Comparison of ENCODE assay signal across 1 cellular context in genomic region chr16:67917852-67918236, GRCh38.
TF ChIP-seq lines count a peak whose summit lies in the region.

No MANE protein-coding gene starts in this region.

TF ChIP-seq in GM23338, 12 proteins besides CTCF, POLR2A, EP300 and RAD21 (continued from another document):
- TF ChIP-seq, protein P1, sequence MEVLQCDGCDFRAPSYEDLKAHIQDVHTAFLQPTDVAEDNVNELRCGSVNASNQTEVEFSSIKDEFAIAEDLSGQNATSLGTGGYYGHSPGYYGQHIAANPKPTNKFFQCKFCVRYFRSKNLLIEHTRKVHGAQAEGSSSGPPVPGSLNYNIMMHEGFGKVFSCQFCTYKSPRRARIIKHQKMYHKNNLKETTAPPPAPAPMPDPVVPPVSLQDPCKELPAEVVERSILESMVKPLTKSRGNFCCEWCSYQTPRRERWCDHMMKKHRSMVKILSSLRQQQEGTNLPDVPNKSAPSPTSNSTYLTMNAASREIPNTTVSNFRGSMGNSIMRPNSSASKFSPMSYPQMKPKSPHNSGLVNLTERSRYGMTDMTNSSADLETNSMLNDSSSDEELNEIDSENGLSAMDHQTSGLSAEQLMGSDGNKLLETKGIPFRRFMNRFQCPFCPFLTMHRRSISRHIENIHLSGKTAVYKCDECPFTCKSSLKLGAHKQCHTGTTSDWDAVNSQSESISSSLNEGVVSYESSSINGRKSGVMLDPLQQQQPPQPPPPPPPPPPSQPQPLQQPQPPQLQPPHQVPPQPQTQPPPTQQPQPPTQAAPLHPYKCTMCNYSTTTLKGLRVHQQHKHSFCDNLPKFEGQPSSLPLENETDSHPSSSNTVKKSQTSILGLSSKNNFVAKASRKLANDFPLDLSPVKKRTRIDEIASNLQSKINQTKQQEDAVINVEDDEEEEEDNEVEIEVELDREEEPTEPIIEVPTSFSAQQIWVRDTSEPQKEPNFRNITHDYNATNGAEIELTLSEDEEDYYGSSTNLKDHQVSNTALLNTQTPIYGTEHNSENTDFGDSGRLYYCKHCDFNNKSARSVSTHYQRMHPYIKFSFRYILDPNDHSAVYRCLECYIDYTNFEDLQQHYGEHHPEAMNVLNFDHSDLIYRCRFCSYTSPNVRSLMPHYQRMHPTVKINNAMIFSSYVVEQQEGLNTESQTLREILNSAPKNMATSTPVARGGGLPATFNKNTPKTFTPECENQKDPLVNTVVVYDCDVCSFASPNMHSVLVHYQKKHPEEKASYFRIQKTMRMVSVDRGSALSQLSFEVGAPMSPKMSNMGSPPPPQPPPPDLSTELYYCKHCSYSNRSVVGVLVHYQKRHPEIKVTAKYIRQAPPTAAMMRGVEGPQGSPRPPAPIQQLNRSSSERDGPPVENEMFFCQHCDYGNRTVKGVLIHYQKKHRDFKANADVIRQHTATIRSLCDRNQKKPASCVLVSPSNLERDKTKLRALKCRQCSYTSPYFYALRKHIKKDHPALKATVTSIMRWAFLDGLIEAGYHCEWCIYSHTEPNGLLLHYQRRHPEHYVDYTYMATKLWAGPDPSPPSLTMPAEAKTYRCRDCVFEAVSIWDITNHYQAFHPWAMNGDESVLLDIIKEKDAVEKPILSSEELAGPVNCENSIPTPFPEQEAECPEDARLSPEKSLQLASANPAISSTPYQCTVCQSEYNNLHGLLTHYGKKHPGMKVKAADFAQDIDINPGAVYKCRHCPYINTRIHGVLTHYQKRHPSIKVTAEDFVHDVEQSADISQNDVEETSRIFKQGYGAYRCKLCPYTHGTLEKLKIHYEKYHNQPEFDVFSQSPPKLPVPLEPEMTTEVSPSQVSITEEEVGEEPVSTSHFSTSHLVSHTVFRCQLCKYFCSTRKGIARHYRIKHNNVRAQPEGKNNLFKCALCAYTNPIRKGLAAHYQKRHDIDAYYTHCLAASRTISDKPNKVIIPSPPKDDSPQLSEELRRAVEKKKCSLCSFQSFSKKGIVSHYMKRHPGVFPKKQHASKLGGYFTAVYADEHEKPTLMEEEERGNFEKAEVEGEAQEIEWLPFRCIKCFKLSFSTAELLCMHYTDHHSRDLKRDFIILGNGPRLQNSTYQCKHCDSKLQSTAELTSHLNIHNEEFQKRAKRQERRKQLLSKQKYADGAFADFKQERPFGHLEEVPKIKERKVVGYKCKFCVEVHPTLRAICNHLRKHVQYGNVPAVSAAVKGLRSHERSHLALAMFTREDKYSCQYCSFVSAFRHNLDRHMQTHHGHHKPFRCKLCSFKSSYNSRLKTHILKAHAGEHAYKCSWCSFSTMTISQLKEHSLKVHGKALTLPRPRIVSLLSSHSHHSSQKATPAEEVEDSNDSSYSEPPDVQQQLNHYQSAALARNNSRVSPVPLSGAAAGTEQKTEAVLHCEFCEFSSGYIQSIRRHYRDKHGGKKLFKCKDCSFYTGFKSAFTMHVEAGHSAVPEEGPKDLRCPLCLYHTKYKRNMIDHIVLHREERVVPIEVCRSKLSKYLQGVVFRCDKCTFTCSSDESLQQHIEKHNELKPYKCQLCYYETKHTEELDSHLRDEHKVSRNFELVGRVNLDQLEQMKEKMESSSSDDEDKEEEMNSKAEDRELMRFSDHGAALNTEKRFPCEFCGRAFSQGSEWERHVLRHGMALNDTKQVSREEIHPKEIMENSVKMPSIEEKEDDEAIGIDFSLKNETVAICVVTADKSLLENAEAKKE (CRISPR knock-in tag; IDR thresholded peaks at IDR 0.05) = no peak
- TF ChIP-seq ZNF114 (CRISPR knock-in tag; IDR thresholded peaks at IDR 0.05) = no peak
- no peak for TF ChIP-seq STAT1 (IDR thresholded peaks at IDR 0.05; ENCODE audit: unreplicated experiment)
TF ChIP-seq in GM23338: peak in this region for 0.
